ENCODE assay signal across 9 cellular contexts in the genomic region with DNA sequence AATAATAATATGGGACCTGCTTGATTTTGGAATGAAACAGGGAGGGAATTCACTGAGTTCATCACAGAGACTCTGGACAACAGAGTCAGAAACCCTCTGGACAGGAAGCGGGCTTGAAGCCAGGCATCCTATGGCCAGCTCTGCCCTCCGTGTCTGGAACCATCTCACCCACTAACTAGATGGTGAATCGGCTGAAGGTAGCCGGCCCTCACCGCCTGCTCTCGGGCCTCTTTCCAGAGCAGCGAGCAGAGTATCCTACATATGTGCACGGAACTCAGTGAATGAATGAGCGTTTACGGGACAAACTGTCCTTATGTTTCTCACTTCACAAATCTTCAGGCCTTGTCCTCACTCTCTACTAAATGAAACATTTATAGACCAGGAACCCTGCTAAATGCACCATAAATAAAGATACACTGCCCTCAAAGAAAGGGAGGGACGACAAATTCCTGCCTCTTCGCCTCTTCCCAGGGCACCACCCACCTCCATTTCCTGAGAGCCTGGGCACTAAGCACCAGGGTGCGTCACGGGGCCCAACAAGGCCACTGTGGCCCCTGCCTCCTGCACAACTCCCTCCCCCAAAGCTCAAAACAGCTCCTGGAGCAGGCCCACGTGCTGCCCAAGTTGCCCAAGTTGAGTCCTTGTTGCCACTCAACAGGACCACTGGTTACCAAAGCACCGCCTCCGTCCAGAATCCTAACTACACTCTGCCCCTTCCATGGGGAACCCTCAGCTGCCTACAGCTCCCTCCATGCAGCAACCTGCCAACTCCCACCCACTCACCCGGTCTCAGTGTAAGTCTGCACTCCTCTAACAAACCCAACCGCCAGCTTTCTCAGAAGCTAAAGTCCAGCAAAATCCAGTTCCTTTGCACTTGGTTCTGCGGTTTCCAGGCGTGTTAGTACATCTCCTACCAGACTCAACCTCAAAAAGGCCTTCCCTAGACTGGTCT. TPM values are rescaled to one million over a fixed set of nuclear protein-coding genes. Genes with fewer than 3 reads are reported as not detected.
DNase-seq lines count a peak whose midpoint lies in the region; ATAC-seq and TF ChIP-seq lines count a peak whose summit lies in the region.
"Had no signal": no experiment of that assay in that cellular context is flagged by ENCODE, and none has a peak within 500 bp of the region (broad histone marks: within the 10 kb centered on the region; RNA-seq: fewer than 3 reads in every experiment).

No MANE protein-coding gene starts in this region.

- H3K9me3 Mint-ChIP-seq in stimulated activated naive CD8-positive, alpha-beta T cell treated with anti-CD3 and anti-CD28 coated beads, Interleukin-15, Interleukin-2, amounts not matched to agents 100 ng/mL and 50 ng/mL, for 24 hours: no peaks in the 10 kb centered on the region
- no peaks in the 10 kb centered on the region for H3K9me3 Mint-ChIP-seq in activated naive CD8-positive, alpha-beta T cell treated with anti-CD3 and anti-CD28 coated beads, Interleukin-2, amount 50 U/mL, for 24 hours

- 55% methylated on average over 18 of the region's 21 CpGs for WGBS in right lobe of liver (ENCODE audit: insufficient coverage, low coverage, low lambda C conversion rate, missing lambda C conversion rate)
- 86% methylated on average over 21 of the region's 21 CpGs for WGBS in urinary bladder

- H3K9me3 ChIP-seq in right lobe of liver: peaks cover 0 to 1% (median 0%) of the 10 kb centered on the region in 4 donors
- H3K9me3 ChIP-seq: adrenal gland had no signal

- intact Hi-C loops in right lobe of liver (cut with DNase I): no loop called here

- H3K4me3 ChIP-seq in right lobe of liver (peak overlapping the region; percentile 78 to 86 (median 84)), urinary bladder (ENCODE audit: low read depth, low read length) (peak overlapping the region; percentile 95)

- no peaks in the 10 kb centered on the region for H3K27me3 ChIP-seq in right lobe of liver
- H3K27me3 ChIP-seq: adrenal gland had no signal

- no peaks in the 10 kb centered on the region for H3K36me3 ChIP-seq in right lobe of liver
- no peaks in the 10 kb centered on the region for H3K36me3 ChIP-seq in urinary bladder (ENCODE audit: insufficient read depth)
- H3K36me3 ChIP-seq: adrenal gland had no signal

- no peak for DNase-seq in stimulated activated naive CD8-positive, alpha-beta T cell treated with anti-CD3 and anti-CD28 coated beads, Interleukin-15, Interleukin-2, amounts not matched to agents 100 U/mL and 50 U/mL, for 24 hours
- DNase-seq in activated naive CD8-positive, alpha-beta T cell treated with anti-CD3 and anti-CD28 coated beads, Interleukin-2, amount 50 U/mL, for 24 hours: no peak
- DNase-seq in right lobe of liver (peak in 1 of 3 donors; percentile 30), Ammon's horn (ENCODE audit: low spot score) (no peak), iPS-NIHi7 (ENCODE audit: extremely low spot score) (no peak)

- no peak for ATAC-seq in stimulated activated naive CD8-positive, alpha-beta T cell treated with anti-CD3 and anti-CD28 coated beads, Interleukin-15, Interleukin-2, amounts not matched to agents 100 U/mL and 50 U/mL, for 24 hours
- no peak for ATAC-seq in activated naive CD8-positive, alpha-beta T cell treated with anti-CD3 and anti-CD28 coated beads, Interleukin-2, amount 50 U/mL, for 24 hours
- peak in 3 of 4 donors; percentile 1 to 12 (median 3) for ATAC-seq in right lobe of liver
- no peak for ATAC-seq in GM21825 (IDR thresholded peaks at IDR 0.05; ENCODE audit: unreplicated experiment)

- TF ChIP-seq CTCF in right lobe of liver (IDR thresholded peaks at IDR 0.05): no peak

- H3K4me1 ChIP-seq in right lobe of liver: peaks cover 0 to 31% (median 8%) of the 10 kb centered on the region in 4 donors
- peaks cover 2% of the 10 kb centered on the region for H3K4me1 ChIP-seq in urinary bladder (ENCODE audit: insufficient read depth)

- peaks cover 59% of the 10 kb centered on the region for H3K27me3 Mint-ChIP-seq in stimulated activated naive CD8-positive, alpha-beta T cell treated with anti-CD3 and anti-CD28 coated beads, Interleukin-15, Interleukin-2, amounts not matched to agents 100 ng/mL and 50 ng/mL, for 24 hours
- H3K27me3 Mint-ChIP-seq in activated naive CD8-positive, alpha-beta T cell treated with anti-CD3 and anti-CD28 coated beads, Interleukin-2, amount 50 U/mL, for 24 hours: peaks cover 32% of the 10 kb centered on the region

- H3K36me3 Mint-ChIP-seq in stimulated activated naive CD8-positive, alpha-beta T cell treated with anti-CD3 and anti-CD28 coated beads, Interleukin-15, Interleukin-2, amounts not matched to agents 100 ng/mL and 50 ng/mL, for 24 hours (ENCODE audit: low read depth): no peaks in the 10 kb centered on the region
- no peaks in the 10 kb centered on the region for H3K36me3 Mint-ChIP-seq in activated naive CD8-positive, alpha-beta T cell treated with anti-CD3 and anti-CD28 coated beads, Interleukin-2, amount 50 U/mL, for 24 hours (ENCODE audit: low read depth)

- peak overlapping the region in 2 of 3 donors; percentile 45 to 80 for H3K27ac ChIP-seq in right lobe of liver
- no peak overlapping the region for H3K27ac ChIP-seq in urinary bladder (ENCODE audit: low read depth)

- H3K27ac Mint-ChIP-seq in stimulated activated naive CD8-positive, alpha-beta T cell treated with anti-CD3 and anti-CD28 coated beads, Interleukin-15, Interleukin-2, amounts not matched to agents 100 ng/mL and 50 ng/mL, for 24 hours: peak overlapping the region; percentile 23
- H3K27ac Mint-ChIP-seq in activated naive CD8-positive, alpha-beta T cell treated with anti-CD3 and anti-CD28 coated beads, Interleukin-2, amount 50 U/mL, for 24 hours: peak overlapping the region; percentile 24

- peak overlapping the region; percentile 72 for H3K4me3 Mint-ChIP-seq in stimulated activated naive CD8-positive, alpha-beta T cell treated with anti-CD3 and anti-CD28 coated beads, Interleukin-15, Interleukin-2, amounts not matched to agents 100 ng/mL and 50 ng/mL, for 24 hours
- H3K4me3 Mint-ChIP-seq in activated naive CD8-positive, alpha-beta T cell treated with anti-CD3 and anti-CD28 coated beads, Interleukin-2, amount 50 U/mL, for 24 hours: peak overlapping the region; percentile 66

- no peak for TF ChIP-seq POLR2A in right lobe of liver (IDR thresholded peaks at IDR 0.05)

- peaks cover 25% of the 10 kb centered on the region for H3K4me1 Mint-ChIP-seq in stimulated activated naive CD8-positive, alpha-beta T cell treated with anti-CD3 and anti-CD28 coated beads, Interleukin-15, Interleukin-2, amounts not matched to agents 100 ng/mL and 50 ng/mL, for 24 hours (ENCODE audit: low read depth)
- peaks cover 20% of the 10 kb centered on the region for H3K4me1 Mint-ChIP-seq in activated naive CD8-positive, alpha-beta T cell treated with anti-CD3 and anti-CD28 coated beads, Interleukin-2, amount 50 U/mL, for 24 hours

RNA-seq across cellular contexts. Expression of gene TBC1D8, which starts 1.7 kb away (rescaled TPM):
- total RNA-seq in right lobe of liver (10 to 100 TPM; 17.3 to 31.2 (median 21.5) TPM), urinary bladder (19.0 TPM)
- polyA plus RNA-seq in urinary bladder: 14.0 TPM

Comparison
In these comparisons a context has a peak if more than half of its experiments do, and no peak if none do; other contexts are left out.
1. ATAC-seq: peak in right lobe of liver (3 of 4); none in stimulated activated naive CD8-positive, alpha-beta T cell treated with anti-CD3 and anti-CD28 coated beads, Interleukin-15, Interleukin-2, amounts not matched to agents 100 U/mL and 50 U/mL, for 24 hours (single experiment), activated naive CD8-positive, alpha-beta T cell treated with anti-CD3 and anti-CD28 coated beads, Interleukin-2, amount 50 U/mL, for 24 hours (single experiment) and GM21825 (single experiment).